In genomic region chr21:42527127-42527488, GRCh38 we compare ENCODE assay signal across 12 cellular contexts. TPM values are rescaled to one million over a fixed set of nuclear protein-coding genes. Genes with fewer than 3 reads are reported as not detected.
DNase-seq lines count a peak whose midpoint lies in the region; ATAC-seq, FAIRE-seq and TF ChIP-seq lines count a peak whose summit lies in the region.
"Had no signal": no experiment of that assay in that cellular context is flagged by ENCODE, and none has a peak within 500 bp of the region (broad histone marks: within the 10 kb centered on the region; RNA-seq: fewer than 3 reads in every experiment).

No MANE protein-coding gene starts in this region.

- H3K9me3 Mint-ChIP-seq in activated naive CD8-positive, alpha-beta T cell treated with anti-CD3 and anti-CD28 coated beads, Interleukin-2, amount 50 U/mL, for 24 hours, result no peaks in the 10 kb centered on the region
- H3K9me3 Mint-ChIP-seq in naive thymus-derived CD8-positive, alpha-beta T cell, result no peaks in the 10 kb centered on the region

- H3K9ac ChIP-seq in BLaER1, result peak overlapping the region; percentile 79

- H3K27me3 ChIP-seq in BLaER1, result no peaks in the 10 kb centered on the region
- H3K27me3 ChIP-seq: foreskin keratinocyte had no signal

- peaks cover 99% of the 10 kb centered on the region for H3K4me1 ChIP-seq in BLaER1
- H3K4me1 ChIP-seq: foreskin keratinocyte had no signal

- peak overlapping the region; percentile 93 for H3K27ac ChIP-seq in BLaER1
- H3K27ac ChIP-seq in caudate nucleus (ENCODE audit: low read depth, low read length), result no peak overlapping the region
- H3K27ac ChIP-seq: foreskin keratinocyte, HL-60 had no signal

- no peaks in the 10 kb centered on the region for H4K20me1 ChIP-seq in BLaER1

- POLR2A ChIA-PET in naive thymus-derived CD8-positive, alpha-beta T cell (lab: Charles Lee), result interaction anchor here (0.9 to 5.6 kb wide), 6 partner anchors 9 to 364 kb away, joined by 3 to 37 read pairs (median 5); partner anchors contain the start of genes SLC37A1 and UBASH3A

- no peak for TF ChIP-seq POLR2A in GM12891 (IDR thresholded peaks at IDR 0.05; ENCODE audit: low read depth, low read length)

- H3K4me1 Mint-ChIP-seq in activated naive CD8-positive, alpha-beta T cell treated with anti-CD3 and anti-CD28 coated beads, Interleukin-2, amount 50 U/mL, for 24 hours, result peaks cover 64% of the 10 kb centered on the region
- H3K4me1 Mint-ChIP-seq in naive thymus-derived CD8-positive, alpha-beta T cell, result peaks cover 33 to 75% (median 56%) of the 10 kb centered on the region in 4 donors

- H3K36me3 ChIP-seq in BLaER1, result peaks cover 12% of the 10 kb centered on the region

- no peak for FAIRE-seq in GM12891 (lab: Jason Lieb, UNC)

- no peaks in the 10 kb centered on the region for H3K27me3 Mint-ChIP-seq in activated naive CD8-positive, alpha-beta T cell treated with anti-CD3 and anti-CD28 coated beads, Interleukin-2, amount 50 U/mL, for 24 hours
- H3K27me3 Mint-ChIP-seq in naive thymus-derived CD8-positive, alpha-beta T cell, result no peaks in the 10 kb centered on the region

- H3K27ac Mint-ChIP-seq in activated naive CD8-positive, alpha-beta T cell treated with anti-CD3 and anti-CD28 coated beads, Interleukin-2, amount 50 U/mL, for 24 hours, result no peak overlapping the region
- peak overlapping the region; percentile 89 to 98 (median 96) for H3K27ac Mint-ChIP-seq in naive thymus-derived CD8-positive, alpha-beta T cell

- DNase-seq in GM12891 (ENCODE audit: insufficient read length, low spot score), result no peak
- no peak for DNase-seq in activated naive CD8-positive, alpha-beta T cell treated with anti-CD3 and anti-CD28 coated beads, Interleukin-2, amount 50 U/mL, for 24 hours
- no peak for DNase-seq in naive thymus-derived CD8-positive, alpha-beta T cell
- no peak for DNase-seq in NCI-H446 (lab: John Stamatoyannopoulos, UW)
- DNase-seq in caudate nucleus (lab: John Stamatoyannopoulos, UW), result no peak
- no peak for DNase-seq in NOMO-1 (lab: John Stamatoyannopoulos, UW; ENCODE audit: unreplicated experiment in 2 of 2)
- DNase-seq: cortex of kidney, foreskin keratinocyte had no signal

- peak overlapping the region; percentile 62 for H3K4me3 ChIP-seq in BLaER1

- peak overlapping the region; percentile 16 for H3K4me3 Mint-ChIP-seq in activated naive CD8-positive, alpha-beta T cell treated with anti-CD3 and anti-CD28 coated beads, Interleukin-2, amount 50 U/mL, for 24 hours
- peak overlapping the region in 9 of 10 donors; percentile 43 to 84 (median 80) for H3K4me3 Mint-ChIP-seq in naive thymus-derived CD8-positive, alpha-beta T cell

- peak overlapping the region; percentile 95 for H3K4me2 ChIP-seq in BLaER1

- no peak for ATAC-seq in activated naive CD8-positive, alpha-beta T cell treated with anti-CD3 and anti-CD28 coated beads, Interleukin-2, amount 50 U/mL, for 24 hours
- no peak for ATAC-seq in naive thymus-derived CD8-positive, alpha-beta T cell
- ATAC-seq in GM21529 (IDR thresholded peaks at IDR 0.05; ENCODE audit: unreplicated experiment), result no peak
- ATAC-seq: foreskin keratinocyte had no signal

- peaks cover 28% of the 10 kb centered on the region for H3K36me3 Mint-ChIP-seq in activated naive CD8-positive, alpha-beta T cell treated with anti-CD3 and anti-CD28 coated beads, Interleukin-2, amount 50 U/mL, for 24 hours (ENCODE audit: low read depth)
- H3K36me3 Mint-ChIP-seq in naive thymus-derived CD8-positive, alpha-beta T cell, result peaks cover 0 to 22% (median 2%) of the 10 kb centered on the region in 3 donors

- no peaks in the 10 kb centered on the region for H3K9me3 ChIP-seq in BLaER1

TF ChIP-seq in GM12891, 5 proteins besides CTCF, POLR2A, EP300 and RAD21:
- TF ChIP-seq POLR2AphosphoS5 (IDR thresholded peaks at IDR 0.05; ENCODE audit: low read depth, low read length), result no peak
- no peak for TF ChIP-seq SPI1 (IDR thresholded peaks at IDR 0.05; ENCODE audit: low read depth, low read length)
- TF ChIP-seq POU2F2 (IDR thresholded peaks at IDR 0.05; ENCODE audit: low read depth, low read length), result peak; percentile 23; the same call in 1 of the 2 replicates

RNA-seq across cellular contexts. Expression of gene SLC37A1, which starts 13.5 kb away (rescaled TPM):
- polyA plus RNA-seq in GM12891 (2012; ENCODE audit: low read depth, missing spikeins), result 14.0 TPM
- total RNA-seq in naive thymus-derived CD8-positive, alpha-beta T cell, result 10 to 100 TPM; 16.5 to 18.7 TPM
- 1 to 10 TPM; 2.7 to 6.9 (median 3.8) TPM for polyA plus RNA-seq in naive thymus-derived CD8-positive, alpha-beta T cell

RNA-seq across cellular contexts. Expression of gene RSPH1, which starts 31.1 kb away (rescaled TPM):
- 2.6 TPM for polyA plus RNA-seq in GM12891 (2012; ENCODE audit: low read depth, missing spikeins)
- under 1 TPM in 1 of 2 experiments, not detected in 1; 0.14 TPM for total RNA-seq in naive thymus-derived CD8-positive, alpha-beta T cell
- polyA plus RNA-seq in naive thymus-derived CD8-positive, alpha-beta T cell, result not detected
- total RNA-seq: T-helper 2 cell treated with Interferon-gamma antibody and Interleukin-4, amounts not matched to agents 100 ng/mL and 5 ng/mL, for 36 hours had no signal
